2 cellular contexts compared by ENCODE assay signal in the genomic region with DNA sequence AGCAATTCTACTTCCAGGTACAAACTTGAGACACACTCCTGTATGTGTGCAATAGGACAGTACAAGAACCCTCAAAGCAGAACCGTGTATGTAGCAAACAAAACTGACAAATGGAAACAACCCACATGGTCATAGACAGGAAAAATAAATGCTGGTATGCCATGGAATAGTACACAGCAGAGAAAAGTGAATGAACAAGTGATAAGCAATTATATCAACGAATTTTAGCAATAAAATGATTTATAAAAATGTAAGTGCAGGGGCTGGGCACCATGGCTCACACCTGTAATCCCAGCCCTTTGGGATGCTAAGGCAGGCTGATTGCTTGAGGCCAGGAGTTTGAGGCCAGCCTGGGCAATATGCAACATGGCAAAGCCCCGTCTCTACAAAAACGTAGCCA.
TF ChIP-seq lines count a peak whose summit lies in the region.

No MANE protein-coding gene starts in this region.

TF ChIP-seq in HepG2, 621 proteins besides CTCF, POLR2A, EP300 and RAD21:
- TF ChIP-seq NR2F1 (CRISPR knock-in tag; IDR thresholded peaks at IDR 0.05), result no peak
- TF ChIP-seq, protein P1, sequence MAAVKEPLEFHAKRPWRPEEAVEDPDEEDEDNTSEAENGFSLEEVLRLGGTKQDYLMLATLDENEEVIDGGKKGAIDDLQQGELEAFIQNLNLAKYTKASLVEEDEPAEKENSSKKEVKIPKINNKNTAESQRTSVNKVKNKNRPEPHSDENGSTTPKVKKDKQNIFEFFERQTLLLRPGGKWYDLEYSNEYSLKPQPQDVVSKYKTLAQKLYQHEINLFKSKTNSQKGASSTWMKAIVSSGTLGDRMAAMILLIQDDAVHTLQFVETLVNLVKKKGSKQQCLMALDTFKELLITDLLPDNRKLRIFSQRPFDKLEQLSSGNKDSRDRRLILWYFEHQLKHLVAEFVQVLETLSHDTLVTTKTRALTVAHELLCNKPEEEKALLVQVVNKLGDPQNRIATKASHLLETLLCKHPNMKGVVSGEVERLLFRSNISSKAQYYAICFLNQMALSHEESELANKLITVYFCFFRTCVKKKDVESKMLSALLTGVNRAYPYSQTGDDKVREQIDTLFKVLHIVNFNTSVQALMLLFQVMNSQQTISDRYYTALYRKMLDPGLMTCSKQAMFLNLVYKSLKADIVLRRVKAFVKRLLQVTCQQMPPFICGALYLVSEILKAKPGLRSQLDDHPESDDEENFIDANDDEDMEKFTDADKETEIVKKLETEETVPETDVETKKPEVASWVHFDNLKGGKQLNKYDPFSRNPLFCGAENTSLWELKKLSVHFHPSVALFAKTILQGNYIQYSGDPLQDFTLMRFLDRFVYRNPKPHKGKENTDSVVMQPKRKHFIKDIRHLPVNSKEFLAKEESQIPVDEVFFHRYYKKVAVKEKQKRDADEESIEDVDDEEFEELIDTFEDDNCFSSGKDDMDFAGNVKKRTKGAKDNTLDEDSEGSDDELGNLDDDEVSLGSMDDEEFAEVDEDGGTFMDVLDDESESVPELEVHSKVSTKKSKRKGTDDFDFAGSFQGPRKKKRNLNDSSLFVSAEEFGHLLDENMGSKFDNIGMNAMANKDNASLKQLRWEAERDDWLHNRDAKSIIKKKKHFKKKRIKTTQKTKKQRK (IDR thresholded peaks at IDR 0.05; ENCODE audit: low read length), result no peak
- TF ChIP-seq ZNF234 (CRISPR knock-in tag; conservative IDR thresholded peaks at IDR 0.05), result no peak
- no peak for TF ChIP-seq ZNF224 (CRISPR knock-in tag; IDR thresholded peaks at IDR 0.05)
- no peak for TF ChIP-seq ZZZ3 (CRISPR knock-in tag; IDR thresholded peaks at IDR 0.05; ENCODE audit: borderline replicate concordance)
- TF ChIP-seq SSRP1 (CRISPR knock-in tag; IDR thresholded peaks at IDR 0.05), result no peak
- TF ChIP-seq ISX (CRISPR knock-in tag; conservative IDR thresholded peaks at IDR 0.05), result no peak
- no peak for TF ChIP-seq NAIF1 (CRISPR knock-in tag; IDR thresholded peaks at IDR 0.05; ENCODE audit: borderline replicate concordance)
- TF ChIP-seq PRMT3 (CRISPR knock-in tag; IDR thresholded peaks at IDR 0.05; ENCODE audit: borderline replicate concordance, low read depth), result no peak
- no peak for TF ChIP-seq ZNF34 (CRISPR knock-in tag; IDR thresholded peaks at IDR 0.05; ENCODE audit: borderline replicate concordance)
- peak; percentile 79; the same call in 1 of the 2 replicates for TF ChIP-seq ZNF24 (IDR thresholded peaks at IDR 0.05)
- TF ChIP-seq HIVEP1 (CRISPR knock-in tag; IDR thresholded peaks at IDR 0.05), result no peak
- TF ChIP-seq, protein P2, sequence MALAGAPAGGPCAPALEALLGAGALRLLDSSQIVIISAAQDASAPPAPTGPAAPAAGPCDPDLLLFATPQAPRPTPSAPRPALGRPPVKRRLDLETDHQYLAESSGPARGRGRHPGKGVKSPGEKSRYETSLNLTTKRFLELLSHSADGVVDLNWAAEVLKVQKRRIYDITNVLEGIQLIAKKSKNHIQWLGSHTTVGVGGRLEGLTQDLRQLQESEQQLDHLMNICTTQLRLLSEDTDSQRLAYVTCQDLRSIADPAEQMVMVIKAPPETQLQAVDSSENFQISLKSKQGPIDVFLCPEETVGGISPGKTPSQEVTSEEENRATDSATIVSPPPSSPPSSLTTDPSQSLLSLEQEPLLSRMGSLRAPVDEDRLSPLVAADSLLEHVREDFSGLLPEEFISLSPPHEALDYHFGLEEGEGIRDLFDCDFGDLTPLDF (CRISPR knock-in tag; IDR thresholded peaks at IDR 0.05), result no peak
- TF ChIP-seq, protein P3, sequence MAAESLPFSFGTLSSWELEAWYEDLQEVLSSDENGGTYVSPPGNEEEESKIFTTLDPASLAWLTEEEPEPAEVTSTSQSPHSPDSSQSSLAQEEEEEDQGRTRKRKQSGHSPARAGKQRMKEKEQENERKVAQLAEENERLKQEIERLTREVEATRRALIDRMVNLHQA (CRISPR knock-in tag; IDR thresholded peaks at IDR 0.05), result no peak
- TF ChIP-seq, protein P4, sequence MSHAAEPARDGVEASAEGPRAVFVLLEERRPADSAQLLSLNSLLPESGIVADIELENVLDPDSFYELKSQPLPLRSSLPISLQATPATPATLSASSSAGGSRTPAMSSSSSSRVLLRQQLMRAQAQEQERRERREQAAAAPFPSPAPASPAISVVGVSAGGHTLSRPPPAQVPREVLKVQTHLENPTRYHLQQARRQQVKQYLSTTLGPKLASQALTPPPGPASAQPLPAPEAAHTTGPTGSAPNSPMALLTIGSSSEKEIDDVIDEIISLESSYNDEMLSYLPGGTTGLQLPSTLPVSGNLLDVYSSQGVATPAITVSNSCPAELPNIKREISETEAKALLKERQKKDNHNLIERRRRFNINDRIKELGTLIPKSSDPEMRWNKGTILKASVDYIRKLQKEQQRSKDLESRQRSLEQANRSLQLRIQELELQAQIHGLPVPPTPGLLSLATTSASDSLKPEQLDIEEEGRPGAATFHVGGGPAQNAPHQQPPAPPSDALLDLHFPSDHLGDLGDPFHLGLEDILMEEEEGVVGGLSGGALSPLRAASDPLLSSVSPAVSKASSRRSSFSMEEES (CRISPR knock-in tag; IDR thresholded peaks at IDR 0.05), result no peak
- TF ChIP-seq, protein P5, sequence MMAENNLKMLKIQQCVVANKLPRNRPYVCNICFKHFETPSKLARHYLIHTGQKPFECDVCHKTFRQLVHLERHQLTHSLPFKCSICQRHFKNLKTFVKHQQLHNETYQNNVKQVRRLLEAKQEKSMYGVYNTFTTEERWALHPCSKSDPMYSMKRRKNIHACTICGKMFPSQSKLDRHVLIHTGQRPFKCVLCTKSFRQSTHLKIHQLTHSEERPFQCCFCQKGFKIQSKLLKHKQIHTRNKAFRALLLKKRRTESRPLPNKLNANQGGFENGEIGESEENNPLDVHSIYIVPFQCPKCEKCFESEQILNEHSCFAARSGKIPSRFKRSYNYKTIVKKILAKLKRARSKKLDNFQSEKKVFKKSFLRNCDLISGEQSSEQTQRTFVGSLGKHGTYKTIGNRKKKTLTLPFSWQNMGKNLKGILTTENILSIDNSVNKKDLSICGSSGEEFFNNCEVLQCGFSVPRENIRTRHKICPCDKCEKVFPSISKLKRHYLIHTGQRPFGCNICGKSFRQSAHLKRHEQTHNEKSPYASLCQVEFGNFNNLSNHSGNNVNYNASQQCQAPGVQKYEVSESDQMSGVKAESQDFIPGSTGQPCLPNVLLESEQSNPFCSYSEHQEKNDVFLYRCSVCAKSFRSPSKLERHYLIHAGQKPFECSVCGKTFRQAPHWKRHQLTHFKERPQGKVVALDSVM (CRISPR knock-in tag; IDR thresholded peaks at IDR 0.05), result 0 out of 2 replicates have a peak, but pooled peaks have one; percentile 9
- TF ChIP-seq CENPT (CRISPR knock-in tag; IDR thresholded peaks at IDR 0.05; ENCODE audit: low read depth), result 0 out of 2 replicates have a peak, but pooled peaks have one; percentile 8

TF ChIP-seq in GM12878, 131 proteins besides CTCF, POLR2A, EP300 and RAD21:
- TF ChIP-seq ZNF24 (IDR thresholded peaks at IDR 0.05) (0 out of 2 replicates have a peak, but pooled peaks have one; percentile 24), HDGF (IDR thresholded peaks at IDR 0.05) (no peak)
